Comparison of ENCODE assay signal across 8 cellular contexts in genomic region chr15:82538961-82539689, GRCh38. TPM values are rescaled to one million over a fixed set of nuclear protein-coding genes. Genes with fewer than 3 reads are reported as not detected.
DNase-seq lines count a peak whose midpoint lies in the region; ATAC-seq lines count a peak whose summit lies in the region.

No MANE protein-coding gene starts in this region.

- peaks cover 48% of the 10 kb centered on the region for H3K36me3 Mint-ChIP-seq in T-helper 1 cell treated with Interleukin-12 subunit alpha and Interleukin-12 subunit beta and Interleukin-4 antibody, amounts not matched to agents 30 μg/mL and 1 μg/mL, for 36 hours (ENCODE audit: low read depth)
- H3K36me3 Mint-ChIP-seq in activated naive CD8-positive, alpha-beta T cell treated with anti-CD3 and anti-CD28 coated beads, Interleukin-2, amount 50 U/mL, for 24 hours (ENCODE audit: low read depth), result peaks cover 67% of the 10 kb centered on the region

- DNase-seq in T-helper 1 cell (no peak), kidney tubule cell (ENCODE audit: low spot score) (peak; percentile 15), Kasumi-1 (lab: John Stamatoyannopoulos, UW) (no peak)
- no peak for DNase-seq in activated naive CD8-positive, alpha-beta T cell treated with anti-CD3 and anti-CD28 coated beads, Interleukin-2, amount 50 U/mL, for 24 hours
- DNase-seq in activated effector memory CD4-positive, alpha-beta T cell treated with Interleukin-2 at 50 U/mL for 16 hours, result no peak

- H3K27ac ChIP-seq in subcutaneous abdominal adipose tissue (ENCODE audit: low read depth, low read length), result peak overlapping the region; percentile 77

- peaks cover 4% of the 10 kb centered on the region for H3K27me3 Mint-ChIP-seq in T-helper 1 cell treated with Interleukin-12 subunit alpha and Interleukin-12 subunit beta and Interleukin-4 antibody, amounts not matched to agents 30 μg/mL and 1 μg/mL, for 36 hours (ENCODE audit: low read depth)
- no peaks in the 10 kb centered on the region for H3K27me3 Mint-ChIP-seq in activated naive CD8-positive, alpha-beta T cell treated with anti-CD3 and anti-CD28 coated beads, Interleukin-2, amount 50 U/mL, for 24 hours

- H3K4me1 ChIP-seq in subcutaneous abdominal adipose tissue (ENCODE audit: control insufficient read depth in 5 of 5, insufficient read depth in 5 of 5, low read length in 5 of 5), result peaks cover 1 to 37% (median 27%) of the 10 kb centered on the region in 5 donors

- no peaks in the 10 kb centered on the region for H3K27me3 ChIP-seq in subcutaneous abdominal adipose tissue (ENCODE audit: control insufficient read depth in 5 of 5, insufficient read depth in 4 of 5, low read length in 5 of 5)

- H3K4me3 ChIP-seq in subcutaneous abdominal adipose tissue (ENCODE audit: low read depth in 1 of 5, low read length in 5 of 5), result peak overlapping the region; percentile 94 to 98 (median 95)

- no peaks in the 10 kb centered on the region for H3K9me3 ChIP-seq in subcutaneous abdominal adipose tissue (ENCODE audit: control insufficient read depth in 5 of 5, low read length in 5 of 5)

- H3K36me3 ChIP-seq in subcutaneous abdominal adipose tissue (ENCODE audit: control insufficient read depth in 5 of 5, insufficient read depth in 5 of 5, low read length in 5 of 5), result peaks cover 22 to 39% (median 34%) of the 10 kb centered on the region in 5 donors

- H3K4me3 Mint-ChIP-seq in T-helper 1 cell treated with Interleukin-12 subunit alpha and Interleukin-12 subunit beta and Interleukin-4 antibody, amounts not matched to agents 30 μg/mL and 1 μg/mL, for 36 hours, result peak overlapping the region; percentile 96
- peak overlapping the region; percentile 98 for H3K4me3 Mint-ChIP-seq in activated naive CD8-positive, alpha-beta T cell treated with anti-CD3 and anti-CD28 coated beads, Interleukin-2, amount 50 U/mL, for 24 hours

- H3K9ac ChIP-seq in subcutaneous abdominal adipose tissue (ENCODE audit: low read length in 5 of 5), result peak overlapping the region; percentile 91 to 99 (median 94)

- no peak for ATAC-seq in activated naive CD8-positive, alpha-beta T cell treated with anti-CD3 and anti-CD28 coated beads, Interleukin-2, amount 50 U/mL, for 24 hours
- no peak for ATAC-seq in esophagus mucosa

- H3K27ac Mint-ChIP-seq in T-helper 1 cell treated with Interleukin-12 subunit alpha and Interleukin-12 subunit beta and Interleukin-4 antibody, amounts not matched to agents 30 μg/mL and 1 μg/mL, for 36 hours, result peak overlapping the region; percentile 90
- H3K27ac Mint-ChIP-seq in activated naive CD8-positive, alpha-beta T cell treated with anti-CD3 and anti-CD28 coated beads, Interleukin-2, amount 50 U/mL, for 24 hours, result peak overlapping the region; percentile 96

- peaks cover 26% of the 10 kb centered on the region for H3K4me1 Mint-ChIP-seq in T-helper 1 cell treated with Interleukin-12 subunit alpha and Interleukin-12 subunit beta and Interleukin-4 antibody, amounts not matched to agents 30 μg/mL and 1 μg/mL, for 36 hours (ENCODE audit: low read depth)
- peaks cover 43% of the 10 kb centered on the region for H3K4me1 Mint-ChIP-seq in activated naive CD8-positive, alpha-beta T cell treated with anti-CD3 and anti-CD28 coated beads, Interleukin-2, amount 50 U/mL, for 24 hours

- no peaks in the 10 kb centered on the region for H3K9me3 Mint-ChIP-seq in T-helper 1 cell treated with Interleukin-12 subunit alpha and Interleukin-12 subunit beta and Interleukin-4 antibody, amounts not matched to agents 30 μg/mL and 1 μg/mL, for 36 hours
- H3K9me3 Mint-ChIP-seq in activated naive CD8-positive, alpha-beta T cell treated with anti-CD3 and anti-CD28 coated beads, Interleukin-2, amount 50 U/mL, for 24 hours, result no peaks in the 10 kb centered on the region

RNA-seq across cellular contexts. Expression of gene RPS17, which starts 1.1 kb away (rescaled TPM):
- 2,071 TPM for total RNA-seq in esophagus mucosa
